2 cellular contexts compared by ENCODE assay signal in genomic region chr18:13175266-13175665, GRCh38.
A peak's percentile ranks its signal among the peaks of the same experiment; 100 is the strongest.
TF ChIP-seq lines count a peak whose summit lies in the region.

No MANE protein-coding gene starts in this region.

TF ChIP-seq in K562, 482 proteins besides CTCF, POLR2A, EP300 and RAD21:
- TF ChIP-seq PPARD (CRISPR knock-in tag; IDR thresholded peaks at IDR 0.05) (no peak), RBM14 (IDR thresholded peaks at IDR 0.05; ENCODE audit: borderline replicate concordance, insufficient read depth, low read depth, low read length) (no peak), ADNP (tag; IDR thresholded peaks at IDR 0.05) (no peak), FOXJ2 (tag; IDR thresholded peaks at IDR 0.05) (no peak), TCF7L2 (IDR thresholded peaks at IDR 0.05; ENCODE audit: low read depth, low read length) (no peak), RBBP5 (IDR thresholded peaks at IDR 0.05; ENCODE audit: borderline replicate concordance, insufficient read depth, low read length, poor library complexity, severe bottlenecking) (no peak), ZNF76 (CRISPR knock-in tag; IDR thresholded peaks at IDR 0.05; ENCODE audit: borderline replicate concordance) (no peak), NR2F6 (CRISPR knock-in tag; IDR thresholded peaks at IDR 0.05) (no peak), TAF9B (IDR thresholded peaks at IDR 0.05; ENCODE audit: partially characterized antibody) (no peak), ZNF12 (CRISPR knock-in tag; IDR thresholded peaks at IDR 0.05) (no peak), SPI1 (IDR thresholded peaks at IDR 0.05; ENCODE audit: borderline replicate concordance, low read depth, low read length) (no peak), E2F1 (CRISPR knock-in tag; IDR thresholded peaks at IDR 0.05) (no peak), ZNF780A (CRISPR knock-in tag; IDR thresholded peaks at IDR 0.05) (no peak)

TF ChIP-seq in HepG2, 621 proteins besides CTCF, POLR2A, EP300 and RAD21 (continues in another document):
- TF ChIP-seq TCF7 (IDR thresholded peaks at IDR 0.05; ENCODE audit: low read depth) (no peak), RNF2 (conservative IDR thresholded peaks at IDR 0.05; ENCODE audit: low read depth) (no peak), SNAI1 (CRISPR knock-in tag; IDR thresholded peaks at IDR 0.05; ENCODE audit: borderline replicate concordance) (0 out of 2 replicates have a peak, but pooled peaks have one; percentile 30), IKZF5 (CRISPR knock-in tag; IDR thresholded peaks at IDR 0.05) (no peak), STAT6 (CRISPR knock-in tag; IDR thresholded peaks at IDR 0.05; ENCODE audit: borderline replicate concordance) (no peak), PRPF4 (IDR thresholded peaks at IDR 0.05; ENCODE audit: low read depth, low read length, poor library complexity, severe bottlenecking) (no peak), ZFP36 (IDR thresholded peaks at IDR 0.05; ENCODE audit: borderline replicate concordance, low read depth, low read length, partially characterized antibody) (no peak), CREB1 (IDR thresholded peaks at IDR 0.05) (no peak), CREB1 (CRISPR knock-in tag; IDR thresholded peaks at IDR 0.05) (no peak), CEBPZ (IDR thresholded peaks at IDR 0.05; ENCODE audit: low read length) (no peak), ZBTB26 (CRISPR knock-in tag; IDR thresholded peaks at IDR 0.05; ENCODE audit: borderline replicate concordance) (0 out of 2 replicates have a peak, but pooled peaks have one; percentile 8), ZNF761 (CRISPR knock-in tag; conservative IDR thresholded peaks at IDR 0.05) (no peak), NR3C1 (CRISPR knock-in tag; IDR thresholded peaks at IDR 0.05) (no peak), ZFAT (CRISPR knock-in tag; conservative IDR thresholded peaks at IDR 0.05) (no peak), IRX3 (CRISPR knock-in tag; IDR thresholded peaks at IDR 0.05; ENCODE audit: borderline replicate concordance, low read depth) (no peak), ZNF446 (CRISPR knock-in tag; IDR thresholded peaks at IDR 0.05) (no peak), ZBTB3 (CRISPR knock-in tag; IDR thresholded peaks at IDR 0.05; ENCODE audit: borderline replicate concordance, low read depth) (no peak), ZBTB34 (CRISPR knock-in tag; IDR thresholded peaks at IDR 0.05) (no peak), ZNF34 (CRISPR knock-in tag; IDR thresholded peaks at IDR 0.05; ENCODE audit: borderline replicate concordance) (no peak), KDM3A (CRISPR knock-in tag; IDR thresholded peaks at IDR 0.05; ENCODE audit: low read depth) (no peak), ZNF343 (CRISPR knock-in tag; IDR thresholded peaks at IDR 0.05) (0 out of 2 replicates have a peak, but pooled peaks have one; percentile 8), ZMYM2 (CRISPR knock-in tag; IDR thresholded peaks at IDR 0.05) (no peak), ARID4A (CRISPR knock-in tag; IDR thresholded peaks at IDR 0.05; ENCODE audit: borderline replicate concordance) (peak; percentile 14; the same call in 1 of the 2 replicates), WIZ (CRISPR knock-in tag; IDR thresholded peaks at IDR 0.05) (no peak), ZNF329 (CRISPR knock-in tag; IDR thresholded peaks at IDR 0.05; ENCODE audit: low read depth) (no peak), ZNF614 (CRISPR knock-in tag; IDR thresholded peaks at IDR 0.05; ENCODE audit: borderline replicate concordance) (no peak), ZNF142 (CRISPR knock-in tag; IDR thresholded peaks at IDR 0.05) (no peak)
